ENCODE assay signal across 20 cellular contexts in genomic region chrX:63765692-63766091, GRCh38.
"Had no signal": no experiment of that assay in that cellular context is flagged by ENCODE, and none has a peak within 500 bp of the region (broad histone marks: within the 10 kb centered on the region; RNA-seq: fewer than 3 reads in every experiment).

No MANE protein-coding gene starts in this region.

- H3K27ac Mint-ChIP-seq: immature natural killer cell; memory B cell; mesothelial cell of epicardium; natural killer cell treated with Interleukin-12 subunit alpha and Interleukin-12 subunit beta and Interleukin-15 and Interleukin-18, amount 100 ng/mL, for 72 hours; neural progenitor cell had no signal

- H3K4me1 ChIP-seq: esophagus squamous epithelium, gastroesophageal sphincter, lower lobe of right lung, neural progenitor cell, right atrium auricular region, suprapubic skin, thyroid gland, upper lobe of left lung, uterus had no signal

- H3K27me3 Mint-ChIP-seq: memory B cell had no signal

- H3K27me3 ChIP-seq: esophagus squamous epithelium, gastroesophageal sphincter, neural progenitor cell, ovary, right atrium auricular region, suprapubic skin, thyroid gland, upper lobe of left lung, uterus had no signal

- H3K9me3 Mint-ChIP-seq: memory B cell; natural killer cell treated with Interleukin-12 subunit alpha and Interleukin-12 subunit beta and Interleukin-15 and Interleukin-18, amount 100 ng/mL, for 72 hours had no signal

- H3K9me3 ChIP-seq: gastroesophageal sphincter, lower lobe of right lung, ovary, suprapubic skin, thyroid gland, uterus had no signal

- DNase-seq: esophagus squamous epithelium; glutamatergic neuron; immature natural killer cell; left ventricle myocardium inferior; lower lobe of right lung; nucleus accumbens; ovary; small intestine; stimulated activated CD4-positive, alpha-beta T cell treated with anti-CD3 and anti-CD28 coated beads, Interleukin-12 subunit alpha, Interleukin-12 subunit beta, amount 100 ng/mL, for 4 hours; stimulated activated naive CD4-positive, alpha-beta T cell treated with Interleukin-2 at 50 U/mL for 16 hours; upper lobe of left lung; uterus had no signal

- H3K36me3 ChIP-seq: esophagus squamous epithelium, gastroesophageal sphincter, left ventricle myocardium inferior, lower lobe of right lung, neural progenitor cell, ovary, right atrium auricular region, suprapubic skin, thyroid gland, upper lobe of left lung, uterus had no signal

- H3K4me3 ChIP-seq: esophagus squamous epithelium, gastroesophageal sphincter, left ventricle myocardium inferior, lower lobe of right lung, neural progenitor cell, ovary, right atrium auricular region, suprapubic skin, thyroid gland, upper lobe of left lung, uterus had no signal

- H3K27ac ChIP-seq: esophagus squamous epithelium, gastroesophageal sphincter, left ventricle myocardium inferior, lower lobe of right lung, neural progenitor cell, ovary, right atrium auricular region, suprapubic skin, thyroid gland, upper lobe of left lung, uterus had no signal

- H3K4me3 Mint-ChIP-seq: immature natural killer cell; memory B cell; mesothelial cell of epicardium; natural killer cell treated with Interleukin-12 subunit alpha and Interleukin-12 subunit beta and Interleukin-15 and Interleukin-18, amount 100 ng/mL, for 72 hours; neural progenitor cell had no signal

- H3K4me1 Mint-ChIP-seq: memory B cell, mesothelial cell of epicardium, neural progenitor cell had no signal

- H3K36me3 Mint-ChIP-seq: natural killer cell treated with Interleukin-12 subunit alpha and Interleukin-12 subunit beta and Interleukin-15 and Interleukin-18, amount 100 ng/mL, for 72 hours had no signal
